ENCODE assay signal across 18 cellular contexts in genomic region chr7:157615852-157616251, GRCh38.
"Had no signal": no experiment of that assay in that cellular context is flagged by ENCODE, and none has a peak within 500 bp of the region (broad histone marks: within the 10 kb centered on the region; RNA-seq: fewer than 3 reads in every experiment).

No MANE protein-coding gene starts in this region.

- ATAC-seq: activated T-cell treated with anti-CD3 and anti-CD28 coated beads, Interleukin-2, amount 50 U/mL, for 72 hours; body of pancreas; left lung; natural killer cell treated with Interleukin-12 subunit alpha and Interleukin-12 subunit beta and Interleukin-15 and Interleukin-18, amount 100 ng/mL, for 72 hours; WTC11 had no signal

- H3K4me3 Mint-ChIP-seq: activated naive CD4-positive, alpha-beta T cell treated with anti-CD3 and anti-CD28 coated beads for 36 hours; activated T-cell treated with anti-CD3 and anti-CD28 coated beads, Interleukin-2, amount 50 U/mL, for 72 hours; mesothelial cell of epicardium; natural killer cell treated with Interleukin-12 subunit alpha and Interleukin-12 subunit beta and Interleukin-15 and Interleukin-18, amount 100 ng/mL, for 72 hours; WTC11 had no signal

- H3K9me3 Mint-ChIP-seq: activated naive CD4-positive, alpha-beta T cell treated with anti-CD3 and anti-CD28 coated beads for 36 hours; activated T-cell treated with anti-CD3 and anti-CD28 coated beads, Interleukin-2, amount 50 U/mL, for 72 hours; mesothelial cell of epicardium; natural killer cell treated with Interleukin-12 subunit alpha and Interleukin-12 subunit beta and Interleukin-15 and Interleukin-18, amount 100 ng/mL, for 72 hours had no signal

- H3K9me3 ChIP-seq: body of pancreas, left lung, spleen, thyroid gland had no signal

- H3K27me3 ChIP-seq: body of pancreas, cardiac muscle cell, thyroid gland had no signal

- H3K4me3 ChIP-seq: body of pancreas, cardiac muscle cell, left lung, spleen, thyroid gland had no signal

- H3K27ac ChIP-seq: body of pancreas, cardiac muscle cell, left lung, spleen, thyroid gland had no signal

- H3K4me1 Mint-ChIP-seq: mesothelial cell of epicardium, WTC11 had no signal

- H3K27ac Mint-ChIP-seq: activated naive CD4-positive, alpha-beta T cell treated with anti-CD3 and anti-CD28 coated beads for 36 hours; activated T-cell treated with anti-CD3 and anti-CD28 coated beads, Interleukin-2, amount 50 U/mL, for 72 hours; mesothelial cell of epicardium; natural killer cell treated with Interleukin-12 subunit alpha and Interleukin-12 subunit beta and Interleukin-15 and Interleukin-18, amount 100 ng/mL, for 72 hours; WTC11 had no signal

- H3K36me3 ChIP-seq: cardiac muscle cell, left lung, spleen, thyroid gland had no signal

- H3K36me3 Mint-ChIP-seq: mesothelial cell of epicardium; natural killer cell treated with Interleukin-12 subunit alpha and Interleukin-12 subunit beta and Interleukin-15 and Interleukin-18, amount 100 ng/mL, for 72 hours had no signal

- DNase-seq: activated CD4-positive, alpha-beta T cell treated with anti-CD3 and anti-CD28 coated beads for 4 hours; activated CD4-positive, alpha-beta T cell treated with anti-CD3 and anti-CD28 coated beads, Interleukin-2, amount 50 U/mL, for 48 hours; activated effector memory CD4-positive, alpha-beta T cell treated with Interleukin-2 at 50 U/mL for 16 hours; activated naive CD4-positive, alpha-beta T cell treated with anti-CD3 and anti-CD28 coated beads for 36 hours; activated T-cell treated with anti-CD3 and anti-CD28 coated beads, Interleukin-2, amount 50 U/mL, for 72 hours; body of pancreas; cortex of kidney; foreskin fibroblast; left lung; spleen; stimulated activated CD4-positive, alpha-beta T cell treated with anti-CD3 and anti-CD28 coated beads, Interleukin-4, amount 100 ng/mL, for 24 hours; stimulated activated naive CD4-positive, alpha-beta T cell treated with Interleukin-2 at 50 U/mL for 16 hours; T-helper 9 cell had no signal

- H3K4me1 ChIP-seq: body of pancreas had no signal
